ENCODE assay signal across 8 cellular contexts in genomic region chr3:14144423-14145075, GRCh38. TPM values are rescaled to one million over a fixed set of nuclear protein-coding genes. Genes with fewer than 3 reads are reported as not detected.
DNase-seq lines count a peak whose midpoint lies in the region; ATAC-seq and TF ChIP-seq lines count a peak whose summit lies in the region.

No MANE protein-coding gene starts in this region.

- H3K27ac ChIP-seq in HL-60 (replicated peaks) (peak overlapping the region; percentile 94), Peyer's patch (peak overlapping the region; percentile 63 to 91 (median 72)), neural progenitor cell (no peak overlapping the region), upper lobe of right lung (peak overlapping the region; percentile 96)

- H3K27me3 Mint-ChIP-seq in neural progenitor cell (ENCODE audit: insufficient read depth, low read depth), result peaks cover 2% of the 10 kb centered on the region

- H2AFZ ChIP-seq in neural progenitor cell (replicated peaks), result no peak overlapping the region

- ATAC-seq in GM21381 (IDR thresholded peaks at IDR 0.05; ENCODE audit: unreplicated experiment) (peak; percentile 91), upper lobe of right lung (peak; percentile 73)

- H4K20me1 ChIP-seq in neural progenitor cell (ENCODE audit: low read depth), result no peaks in the 10 kb centered on the region

- H3K4me3 Mint-ChIP-seq in neural progenitor cell, result peak overlapping the region; percentile 57

- TF ChIP-seq CTCF in HL-60 (IDR thresholded peaks at IDR 0.05; ENCODE audit: insufficient read depth, low read length) (no peak), Peyer's patch (IDR thresholded peaks at IDR 0.05) (no peak), fibroblast of villous mesenchyme (IDR thresholded peaks at IDR 0.05; ENCODE audit: insufficient read depth, low read depth, low read length) (no peak), neural progenitor cell (IDR thresholded peaks at IDR 0.05) (no peak), upper lobe of right lung (IDR thresholded peaks at IDR 0.05) (no peak)

- H3K9me3 Mint-ChIP-seq in neural progenitor cell, result no peaks in the 10 kb centered on the region

- H3K4me1 Mint-ChIP-seq in neural progenitor cell, result peaks cover 21% of the 10 kb centered on the region

- intact Hi-C loops in upper lobe of right lung (cut with DNase I), result no loop called here

- H3K27ac Mint-ChIP-seq in neural progenitor cell, result peak overlapping the region; percentile 99

- H3K9ac ChIP-seq in neural progenitor cell, result no peak overlapping the region

- peaks cover 0 to 37% (median 7%) of the 10 kb centered on the region in 4 donors for H3K4me1 ChIP-seq in Peyer's patch
- H3K4me1 ChIP-seq in neural progenitor cell, result no peaks in the 10 kb centered on the region
- peaks cover 55% of the 10 kb centered on the region for H3K4me1 ChIP-seq in upper lobe of right lung

- no peaks in the 10 kb centered on the region for H3K27me3 ChIP-seq in HL-60 (ENCODE audit: insufficient read depth, poor library complexity, severe bottlenecking)
- H3K27me3 ChIP-seq in Peyer's patch, result no peaks in the 10 kb centered on the region
- H3K27me3 ChIP-seq in neural progenitor cell, result no peaks in the 10 kb centered on the region
- no peaks in the 10 kb centered on the region for H3K27me3 ChIP-seq in upper lobe of right lung

- DNase-seq in DMS153 treated with DMSO at 0.1 percent for 48 hours (lab: John Stamatoyannopoulos, UW; ENCODE audit: unreplicated experiment), result peak; percentile 74
- peak; percentile 94 to 95 for DNase-seq in HL-60 (ENCODE audit: low read depth in 1 of 2, low spot score in 1 of 2)
- DNase-seq in Peyer's patch, result peak in 2 of 3 donors; percentile 62 to 81
- peak; percentile 30 for DNase-seq in activated T-helper 9 cell treated with anti-CD3 and anti-CD28 coated beads, Interleukin-2, amount 50 U/mL, for 16 hours (ENCODE audit: low read depth)
- peak; percentile 99 for DNase-seq in fibroblast of villous mesenchyme (ENCODE audit: low read depth)
- DNase-seq in neural progenitor cell (ENCODE audit: low spot score), result no peak
- no peak for DNase-seq in upper lobe of right lung

- peaks cover 25% of the 10 kb centered on the region for H3K36me3 Mint-ChIP-seq in neural progenitor cell

- H3F3A ChIP-seq in neural progenitor cell (ENCODE audit: low read depth), result no peaks in the 10 kb centered on the region

- no peaks in the 10 kb centered on the region for H3K79me2 ChIP-seq in neural progenitor cell (ENCODE audit: low read depth)

- no peak for TF ChIP-seq POLR2A in Peyer's patch (IDR thresholded peaks at IDR 0.05)

- H3K36me3 ChIP-seq in Peyer's patch, result peaks cover 0 to 69% (median 0%) of the 10 kb centered on the region in 3 donors
- no peaks in the 10 kb centered on the region for H3K36me3 ChIP-seq in neural progenitor cell
- H3K36me3 ChIP-seq in upper lobe of right lung, result peaks cover 67% of the 10 kb centered on the region

- H3K9me3 ChIP-seq in Peyer's patch (no peaks in the 10 kb centered on the region), neural progenitor cell (ENCODE audit: low read depth) (no peaks in the 10 kb centered on the region), upper lobe of right lung (no peaks in the 10 kb centered on the region)

- H3K4me3 ChIP-seq in HL-60 (replicated peaks; ENCODE audit: insufficient read depth, low read length), result no peak overlapping the region
- H3K4me3 ChIP-seq in Peyer's patch, result peak overlapping the region in 2 of 4 donors; percentile 1 to 31
- peak overlapping the region; percentile 37 for H3K4me3 ChIP-seq in fibroblast of villous mesenchyme (ENCODE audit: low read depth, low read length)
- no peak overlapping the region for H3K4me3 ChIP-seq in neural progenitor cell
- peak overlapping the region; percentile 2 for H3K4me3 ChIP-seq in upper lobe of right lung

- H3K4me2 ChIP-seq in neural progenitor cell, result no peak overlapping the region

RNA-seq across cellular contexts. Expression of gene TMEM43, which starts 19.7 kb away (rescaled TPM):
- total RNA-seq in Peyer's patch (10 to 100 TPM; 26.6 to 56.5 (median 40.3) TPM), fibroblast of villous mesenchyme (98.9 and 120 TPM in 2 replicates), neural progenitor cell (ENCODE audit: low replicate concordance) (19.7 and 22.0 TPM in 2 replicates), upper lobe of right lung (86.3 TPM)

RNA-seq across cellular contexts. Expression of gene CHCHD4, which starts 19.9 kb away (rescaled TPM):
- total RNA-seq in Peyer's patch (10 to 100 TPM; 10.7 to 15.7 (median 11.6) TPM), fibroblast of villous mesenchyme (7.4 and 10.8 TPM in 2 replicates), neural progenitor cell (ENCODE audit: low replicate concordance) (7.6 and 9.2 TPM in 2 replicates), upper lobe of right lung (12.0 TPM)

RNA-seq across cellular contexts. Expression of gene XPC, which starts 33.9 kb away (rescaled TPM):
- total RNA-seq in Peyer's patch, result 10 to 100 TPM; 46.1 to 88.3 (median 78.6) TPM
- 33.5 and 54.4 TPM in 2 replicates for total RNA-seq in fibroblast of villous mesenchyme
- total RNA-seq in neural progenitor cell (ENCODE audit: low replicate concordance), result 33.4 and 44.1 TPM in 2 replicates
- 36.1 TPM for total RNA-seq in upper lobe of right lung

RNA-seq across cellular contexts. Expression of gene LSM3, which starts 34.1 kb away (rescaled TPM):
- 10 to 100 TPM in 1 of 4 donors, 1 to 10 TPM in 3; 4.6 to 10.7 (median 7.0) TPM for total RNA-seq in Peyer's patch
- 5.5 and 7.3 TPM in 2 replicates for total RNA-seq in fibroblast of villous mesenchyme
- 20.9 and 36.2 TPM in 2 replicates for total RNA-seq in neural progenitor cell (ENCODE audit: low replicate concordance)
- 8.8 TPM for total RNA-seq in upper lobe of right lung

Comparison
In these comparisons a context has a peak if more than half of its experiments do, and no peak if none do; other contexts are left out.
1. DNase-seq: peak in DMS153 treated with DMSO at 0.1 percent for 48 hours (single experiment), HL-60 (2 of 2), Peyer's patch (2 of 3), activated T-helper 9 cell treated with anti-CD3 and anti-CD28 coated beads, Interleukin-2, amount 50 U/mL, for 16 hours (single experiment) and fibroblast of villous mesenchyme (single experiment); none in neural progenitor cell (single experiment) and upper lobe of right lung (single experiment).
2. H3K4me3 ChIP-seq: peak in fibroblast of villous mesenchyme (single experiment) and upper lobe of right lung (single experiment); none in HL-60 (single experiment) and neural progenitor cell (single experiment).